ENCODE assay signal across 9 cellular contexts in genomic region chr7:103348452-103348851, GRCh38. TPM values are rescaled to one million over a fixed set of nuclear protein-coding genes. Genes with fewer than 3 reads are reported as not detected.
DNase-seq lines count a peak whose midpoint lies in the region; ATAC-seq and TF ChIP-seq lines count a peak whose summit lies in the region.
"Had no signal": no experiment of that assay in that cellular context is flagged by ENCODE, and none has a peak within 500 bp of the region (broad histone marks: within the 10 kb centered on the region; RNA-seq: fewer than 3 reads in every experiment).

No MANE protein-coding gene starts in this region.

- no peaks in the 10 kb centered on the region for H4K20me1 ChIP-seq in neural cell (ENCODE audit: insufficient read depth)

- peaks cover 77% of the 10 kb centered on the region for H3K79me2 ChIP-seq in neural cell (replicated peaks; ENCODE audit: insufficient read depth, low read length)

- H3K27me3 Mint-ChIP-seq in CD8-positive, alpha-beta T cell (ENCODE audit: low read depth): no peaks in the 10 kb centered on the region

- H2AFZ ChIP-seq in neural cell (ENCODE audit: low read depth, low read length): no peak overlapping the region

- H3K9me2 ChIP-seq in neural cell (ENCODE audit: insufficient read depth, low read length): no peaks in the 10 kb centered on the region

- no peaks in the 10 kb centered on the region for H3K27me3 ChIP-seq in CD8-positive, alpha-beta T cell (ENCODE audit: insufficient read depth, low read length)
- no peaks in the 10 kb centered on the region for H3K27me3 ChIP-seq in neural cell (ENCODE audit: insufficient read depth, low read depth, low read length)

- TF ChIP-seq EP300 in neural cell (conservative IDR thresholded peaks at IDR 0.05; ENCODE audit: poor library complexity, severe bottlenecking): no peak

- no peak for DNase-seq in CD8-positive, alpha-beta T cell
- DNase-seq in NAMALWA (ENCODE audit: low spot score) (peak; percentile 41), dermis blood vessel endothelial cell (peak; percentile 9), epidermal melanocyte (ENCODE audit: insufficient read length, low spot score) (no peak), COLO829 (ENCODE audit: low spot score) (no peak), SW480 (ENCODE audit: low spot score) (no peak), HEK293T (ENCODE audit: extremely low spot score) (no peak)
- DNase-seq: effector CD8-positive, alpha-beta T cell had no signal

- H3K36me3 Mint-ChIP-seq in CD8-positive, alpha-beta T cell: peaks cover 51% of the 10 kb centered on the region

- POLR2A ChIA-PET in CD8-positive, alpha-beta T cell (lab: Charles Lee): interaction anchor here (1.4 kb wide), 1 partner anchor 41 kb away, joined by 3 read pairs; no protein-coding TSS in a partner anchor
- POLR2A ChIA-PET in HEK293T (lab: Yijun Ruan, JAX): interaction anchor here (0.9 to 1.4 kb wide), 3 partner anchors 9 to 274 kb away, joined by 4 to 6 read pairs (median 5); partner anchors contain the start of genes ARMC10 and FBXL13

- H3K9me3 ChIP-seq in CD8-positive, alpha-beta T cell (ENCODE audit: low read length): no peaks in the 10 kb centered on the region
- no peaks in the 10 kb centered on the region for H3K9me3 ChIP-seq in neural cell (ENCODE audit: low read length)

- peak overlapping the region; percentile 86 for H3K9ac ChIP-seq in neural cell (ENCODE audit: low read length)

- no peaks in the 10 kb centered on the region for H3F3A ChIP-seq in neural cell (ENCODE audit: insufficient read depth, low read length, poor library complexity, severe bottlenecking)

- no peak for TF ChIP-seq RAD21 in neural cell (conservative IDR thresholded peaks at IDR 0.05)

- H3K4me2 ChIP-seq in neural cell (ENCODE audit: low read length): peak overlapping the region; percentile 99

- CTCF ChIA-PET in CD8-positive, alpha-beta T cell (lab: Charles Lee): no interaction called here
- CTCF ChIA-PET in HEK293T (lab: Yijun Ruan, JAX): no interaction called here

- H3K9me3 Mint-ChIP-seq in CD8-positive, alpha-beta T cell: no peaks in the 10 kb centered on the region

- H3K27ac Mint-ChIP-seq in CD8-positive, alpha-beta T cell: peak overlapping the region; percentile 66

- H3K4me1 ChIP-seq in CD8-positive, alpha-beta T cell (ENCODE audit: insufficient read depth, low read length): peaks cover 33% of the 10 kb centered on the region

- no peak for ATAC-seq in CD8-positive, alpha-beta T cell

- H3K36me3 ChIP-seq in CD8-positive, alpha-beta T cell (ENCODE audit: insufficient read depth, low read length): no peaks in the 10 kb centered on the region
- no peaks in the 10 kb centered on the region for H3K36me3 ChIP-seq in neural cell (ENCODE audit: insufficient read depth, low read length)

- peak overlapping the region; percentile 96 for H3K4me3 ChIP-seq in CD8-positive, alpha-beta T cell (ENCODE audit: low read depth, low read length)
- H3K4me3 ChIP-seq in neural cell (ENCODE audit: low read length): peak overlapping the region; percentile 89

- TF ChIP-seq CTCF in CD8-positive, alpha-beta T cell (IDR thresholded peaks at IDR 0.05): no peak
- no peak for TF ChIP-seq CTCF in neural cell (IDR thresholded peaks at IDR 0.05; ENCODE audit: poor library complexity, severe bottlenecking)

- intact Hi-C loops in CD8-positive, alpha-beta T cell (cut with DNase I, micrococcal nuclease): loop anchor here (5.0 to 10.0 kb wide), 3 partner anchors 201 to 856 kb away; partner anchors contain the start of genes NAPEPLD (in 2 of the 2), ARMC10 (in 1 of the 2), FBXL13 (in 1 of the 2) and ORC5 (in 1 of the 2)

- peaks cover 77% of the 10 kb centered on the region for H3K4me1 Mint-ChIP-seq in CD8-positive, alpha-beta T cell (ENCODE audit: low read depth)

- peak overlapping the region; percentile 98 for H3K4me3 Mint-ChIP-seq in CD8-positive, alpha-beta T cell

- H3K27ac ChIP-seq in CD8-positive, alpha-beta T cell (ENCODE audit: low read depth, low read length): peak overlapping the region; percentile 90
- H3K27ac ChIP-seq in neural cell (ENCODE audit: low read length): no peak overlapping the region

TF ChIP-seq in neural cell, 6 proteins besides CTCF, POLR2A, EP300 and RAD21:
- TF ChIP-seq EZH2 (IDR thresholded peaks at IDR 0.05; ENCODE audit: borderline replicate concordance, insufficient read depth, low read length, poor library complexity, severe bottlenecking): no peak
- TF ChIP-seq MXI1 (conservative IDR thresholded peaks at IDR 0.05; ENCODE audit: poor library complexity, severe bottlenecking): no peak
- no peak for TF ChIP-seq REST (IDR thresholded peaks at IDR 0.05; ENCODE audit: borderline replicate concordance)
- TF ChIP-seq POLR2AphosphoS5 (IDR thresholded peaks at IDR 0.05): no peak
- no peak for TF ChIP-seq SMC3 (conservative IDR thresholded peaks at IDR 0.05; ENCODE audit: poor library complexity)
- TF ChIP-seq TAF1 (IDR thresholded peaks at IDR 0.05; ENCODE audit: low read depth): no peak

TF ChIP-seq in HEK293T, 16 proteins besides CTCF, POLR2A, EP300 and RAD21:
- no peak for TF ChIP-seq FOXM1 (IDR thresholded peaks at IDR 0.05; ENCODE audit: borderline replicate concordance)
- no peak for TF ChIP-seq CTBP1 (IDR thresholded peaks at IDR 0.05; ENCODE audit: borderline replicate concordance)
- TF ChIP-seq FOXK2 (IDR thresholded peaks at IDR 0.05): no peak
- TF ChIP-seq ZNF384 (IDR thresholded peaks at IDR 0.05): no peak
- TF ChIP-seq SUZ12 (IDR thresholded peaks at IDR 0.05): no peak
- no peak for TF ChIP-seq HDGF (IDR thresholded peaks at IDR 0.05; ENCODE audit: borderline replicate concordance)
- TF ChIP-seq L3MBTL2 (conservative IDR thresholded peaks at IDR 0.05): no peak
- no peak for TF ChIP-seq PKNOX1 (IDR thresholded peaks at IDR 0.05)
- TF ChIP-seq FOXA1 (IDR thresholded peaks at IDR 0.05): no peak
- TF ChIP-seq LEF1 (IDR thresholded peaks at IDR 0.05; ENCODE audit: borderline replicate concordance): no peak
- no peak for TF ChIP-seq SP1 (IDR thresholded peaks at IDR 0.05)
- TF ChIP-seq TARDBP (IDR thresholded peaks at IDR 0.05): no peak
- TF ChIP-seq NFRKB (IDR thresholded peaks at IDR 0.05): no peak
- no peak for TF ChIP-seq ARNT (IDR thresholded peaks at IDR 0.05)
- no peak for TF ChIP-seq BHLHE40 (IDR thresholded peaks at IDR 0.05; ENCODE audit: borderline replicate concordance)
- no peak for TF ChIP-seq ELF4 (IDR thresholded peaks at IDR 0.05)
TF ChIP-seq in HEK293T: peak in this region for 0.

RNA-seq across cellular contexts. Expression of gene PSMC2, which starts 1.0 kb away (rescaled TPM):
- total RNA-seq in CD8-positive, alpha-beta T cell: 100 to 1,000 TPM; 109 to 112 TPM
- total RNA-seq in dermis blood vessel endothelial cell: 211 and 258 TPM in 2 replicates
- 192 and 206 TPM in 2 replicates for polyA plus RNA-seq in neural cell
- 103 and 119 TPM in 2 replicates for polyA minus RNA-seq in neural cell

RNA-seq across cellular contexts. Expression of gene DNAJC2, which starts 3.9 kb away (rescaled TPM):
- 10 to 100 TPM; 84.5 to 94.6 TPM for total RNA-seq in CD8-positive, alpha-beta T cell
- 15.9 and 18.5 TPM in 2 replicates for total RNA-seq in dermis blood vessel endothelial cell
- polyA plus RNA-seq in neural cell: 26.2 and 29.7 TPM in 2 replicates
- polyA minus RNA-seq in neural cell: 22.2 and 24.8 TPM in 2 replicates

RNA-seq across cellular contexts. Expression of gene PMPCB, which starts 51.2 kb away (rescaled TPM):
- total RNA-seq in CD8-positive, alpha-beta T cell: 100 to 1,000 TPM; 104 to 108 TPM
- 51.6 and 58.2 TPM in 2 replicates for total RNA-seq in dermis blood vessel endothelial cell
- 130 and 138 TPM in 2 replicates for polyA plus RNA-seq in neural cell
- polyA minus RNA-seq in neural cell: 85.5 and 95.2 TPM in 2 replicates

Comparison
In these comparisons a context has a peak if more than half of its experiments do, and no peak if none do; other contexts are left out.
1. DNase-seq: peak in NAMALWA (single experiment) and dermis blood vessel endothelial cell (single experiment); none in CD8-positive, alpha-beta T cell (0 of 7), epidermal melanocyte (single experiment), COLO829 (single experiment), SW480 (single experiment) and HEK293T (single experiment).